In the genomic region with DNA sequence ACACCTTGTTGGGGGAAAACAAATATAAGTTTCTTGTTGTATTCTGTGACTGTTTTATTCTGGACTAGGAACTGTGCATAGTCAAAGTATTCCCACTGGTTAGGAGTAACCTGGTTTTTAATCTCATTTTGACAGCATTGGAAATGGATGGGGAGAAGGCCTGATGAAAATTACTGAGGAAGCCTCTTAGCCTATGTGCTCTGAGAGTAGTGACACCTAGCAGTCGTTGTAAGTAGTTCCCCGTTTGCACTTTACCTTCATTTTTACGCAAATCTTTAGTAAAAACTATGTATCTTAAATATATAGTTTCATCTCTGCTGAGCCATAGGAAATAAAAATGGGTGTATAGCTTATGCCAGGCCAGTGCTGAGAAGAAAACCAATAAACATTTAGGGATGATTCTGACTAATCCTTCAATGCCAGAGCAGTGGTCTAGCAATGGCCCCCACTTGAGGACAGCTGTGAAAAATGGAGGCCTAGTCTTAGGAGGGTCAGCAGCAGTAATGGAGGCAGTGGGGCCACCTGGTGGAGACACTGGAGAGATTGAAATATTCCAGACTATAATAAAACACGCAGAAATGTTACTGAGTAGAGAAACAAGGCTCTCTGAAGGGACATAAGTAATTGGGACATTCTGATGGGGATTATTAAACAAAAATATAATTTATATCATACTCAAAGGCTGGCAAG, we compare ENCODE assay signal across 10 cellular contexts.
DNase-seq lines count a peak whose midpoint lies in the region; ATAC-seq and TF ChIP-seq lines count a peak whose summit lies in the region.
"Had no signal": no experiment of that assay in that cellular context is flagged by ENCODE, and none has a peak within 500 bp of the region (broad histone marks: within the 10 kb centered on the region; RNA-seq: fewer than 3 reads in every experiment).

No MANE protein-coding gene starts in this region.

- 93% methylated on average over 3 of the region's 4 CpGs; no CpG with 5 or more reads in 1 of the 2 experiments for WGBS in endodermal cell (ENCODE audit: insufficient coverage in 1 of 2, insufficient read length in 1 of 2), 2 experiments

- H3K27ac ChIP-seq in endodermal cell (ENCODE audit: low read depth, low read length), result no peak overlapping the region
- no peak overlapping the region for H3K27ac ChIP-seq in CD8-positive, alpha-beta memory T cell (ENCODE audit: low read depth, low read length)
- H3K27ac ChIP-seq: SK-N-MC had no signal

- H3K9ac ChIP-seq in endodermal cell (ENCODE audit: extremely low read depth, low read length, poor library complexity, severe bottlenecking), result no peak overlapping the region

- POLR2A ChIA-PET in CD8-positive, alpha-beta memory T cell (lab: Charles Lee), result no interaction called here

- no peaks in the 10 kb centered on the region for H3K36me3 ChIP-seq in endodermal cell (ENCODE audit: control insufficient read depth, insufficient read depth, low read length)
- H3K36me3 ChIP-seq in CD8-positive, alpha-beta memory T cell (ENCODE audit: insufficient read depth, low read length), result no peaks in the 10 kb centered on the region

- no peaks in the 10 kb centered on the region for H3K4me1 ChIP-seq in endodermal cell (ENCODE audit: control insufficient read depth, insufficient read depth, low read length)
- no peaks in the 10 kb centered on the region for H3K4me1 ChIP-seq in CD8-positive, alpha-beta memory T cell (ENCODE audit: insufficient read depth, low read length)

- peaks cover 3% of the 10 kb centered on the region for H3K9me3 Mint-ChIP-seq in endodermal cell
- H3K9me3 Mint-ChIP-seq in progenitor cell of endocrine pancreas (ENCODE audit: low read depth), result no peaks in the 10 kb centered on the region
- peaks cover 7 to 33% (median 18%) of the 10 kb centered on the region in 5 donors for H3K9me3 Mint-ChIP-seq in CD8-positive, alpha-beta memory T cell

- no peaks in the 10 kb centered on the region for H3K27me3 Mint-ChIP-seq in endodermal cell (ENCODE audit: insufficient read depth)
- H3K27me3 Mint-ChIP-seq in progenitor cell of endocrine pancreas, result no peaks in the 10 kb centered on the region
- H3K27me3 Mint-ChIP-seq in CD8-positive, alpha-beta memory T cell, result no peaks in the 10 kb centered on the region
- H3K27me3 Mint-ChIP-seq: B cell had no signal

- CTCF ChIA-PET in CD8-positive, alpha-beta memory T cell (lab: Charles Lee), result no interaction called here

- no peaks in the 10 kb centered on the region for H3K27me3 ChIP-seq in endodermal cell (ENCODE audit: control insufficient read depth, insufficient read depth, low read length, poor library complexity, severe bottlenecking)
- no peaks in the 10 kb centered on the region for H3K27me3 ChIP-seq in CD8-positive, alpha-beta memory T cell (ENCODE audit: insufficient read depth, low read length, poor library complexity, severe bottlenecking)

- H3K36me3 Mint-ChIP-seq in endodermal cell (ENCODE audit: low read depth) (peaks cover 7% of the 10 kb centered on the region), progenitor cell of endocrine pancreas (ENCODE audit: insufficient read depth) (no peaks in the 10 kb centered on the region)
- no peaks in the 10 kb centered on the region for H3K36me3 Mint-ChIP-seq in CD8-positive, alpha-beta memory T cell

- H3K27ac Mint-ChIP-seq in endodermal cell (no peak overlapping the region), progenitor cell of endocrine pancreas (no peak overlapping the region)
- no peak overlapping the region for H3K27ac Mint-ChIP-seq in CD8-positive, alpha-beta memory T cell
- H3K27ac Mint-ChIP-seq: B cell had no signal

- TF ChIP-seq CTCF in endodermal cell (conservative IDR thresholded peaks at IDR 0.05) (peak; percentile 80), progenitor cell of endocrine pancreas (IDR thresholded peaks at IDR 0.05; ENCODE audit: unreplicated experiment) (peak; percentile 60)

- no peak overlapping the region for H3K4me3 Mint-ChIP-seq in endodermal cell
- no peak overlapping the region for H3K4me3 Mint-ChIP-seq in progenitor cell of endocrine pancreas (ENCODE audit: low read depth)
- H3K4me3 Mint-ChIP-seq in CD8-positive, alpha-beta memory T cell, result no peak overlapping the region
- H3K4me3 Mint-ChIP-seq: B cell had no signal

- H3K4me3 ChIP-seq in endodermal cell (ENCODE audit: low read length), result no peak overlapping the region
- H3K4me3 ChIP-seq in CD8-positive, alpha-beta memory T cell (ENCODE audit: low read length), result no peak overlapping the region
- H3K4me3 ChIP-seq: SK-N-MC had no signal

- H3K4me1 Mint-ChIP-seq in endodermal cell (no peaks in the 10 kb centered on the region), progenitor cell of endocrine pancreas (ENCODE audit: low read depth) (no peaks in the 10 kb centered on the region)
- no peaks in the 10 kb centered on the region for H3K4me1 Mint-ChIP-seq in CD8-positive, alpha-beta memory T cell
- H3K4me1 Mint-ChIP-seq: B cell had no signal

- no peaks in the 10 kb centered on the region for H3K9me3 ChIP-seq in endodermal cell (ENCODE audit: control insufficient read depth, low read length)
- H3K9me3 ChIP-seq in CD8-positive, alpha-beta memory T cell (ENCODE audit: low read length), result no peaks in the 10 kb centered on the region

- DNase-seq in NCI-H1105 treated with DMSO at 0.1 percent for 48 hours (lab: John Stamatoyannopoulos, UW) (peak; percentile 33), NCI-H1105 (lab: John Stamatoyannopoulos, UW) (no peak), NCI-H460 (ENCODE audit: extremely low read depth, low read depth) (peak; percentile 30), endodermal cell (peak; percentile 81), progenitor cell of endocrine pancreas (ENCODE audit: low spot score, unreplicated experiment) (peak; percentile 8)
- DNase-seq in CD8-positive, alpha-beta memory T cell, result no peak
- DNase-seq in activated CD8-positive, alpha-beta memory T cell treated with anti-CD3 and anti-CD28 coated beads for 24 hours, result no peak

- ATAC-seq in HG03135 (IDR thresholded peaks at IDR 0.05; ENCODE audit: unreplicated experiment), result no peak

Comparison
In these comparisons a context has a peak if more than half of its experiments do, and no peak if none do; other contexts are left out.
1. DNase-seq: peak in NCI-H1105 treated with DMSO at 0.1 percent for 48 hours (single experiment), NCI-H460 (single experiment), endodermal cell (single experiment) and progenitor cell of endocrine pancreas (single experiment); none in NCI-H1105 (single experiment), CD8-positive, alpha-beta memory T cell (0 of 5) and activated CD8-positive, alpha-beta memory T cell treated with anti-CD3 and anti-CD28 coated beads for 24 hours (single experiment).